In the genomic region with DNA sequence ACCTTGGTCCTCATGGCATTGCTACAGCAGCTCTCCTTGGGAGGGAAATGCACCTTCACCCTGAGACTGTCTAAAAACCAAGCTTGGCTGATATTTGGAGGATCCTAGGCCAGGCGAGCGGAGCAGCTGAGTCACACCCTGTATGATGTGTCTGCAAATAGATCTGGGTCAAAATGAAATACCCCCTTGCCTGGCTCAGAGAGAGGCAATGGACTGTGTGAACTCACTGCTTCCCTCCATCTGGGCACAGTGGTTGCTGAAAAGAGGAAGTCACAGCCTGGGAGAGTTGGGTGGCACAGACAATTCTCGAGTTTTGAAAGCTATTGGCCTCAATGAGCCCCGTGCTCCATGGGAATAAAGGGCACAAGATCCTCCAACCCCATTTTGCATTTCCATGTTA, we compare ENCODE assay signal across 11 cellular contexts.
DNase-seq lines count a peak whose midpoint lies in the region; ATAC-seq and TF ChIP-seq lines count a peak whose summit lies in the region.
"Had no signal": no experiment of that assay in that cellular context is flagged by ENCODE, and none has a peak within 500 bp of the region (broad histone marks: within the 10 kb centered on the region; RNA-seq: fewer than 3 reads in every experiment).

No MANE protein-coding gene starts in this region.

- no peaks in the 10 kb centered on the region for H3K9me3 ChIP-seq in adrenal gland (replicated peaks in 1 of 3)
- H3K9me3 ChIP-seq: BE2C had no signal

- no peak overlapping the region for H3K4me3 ChIP-seq in adrenal gland

- no peaks in the 10 kb centered on the region for H3K27me3 ChIP-seq in adrenal gland
- H3K27me3 ChIP-seq: BE2C had no signal

- no peak for TF ChIP-seq POLR2A in adrenal gland (IDR thresholded peaks at IDR 0.05)

- H3K4me1 ChIP-seq in adrenal gland (replicated peaks in 1 of 2) = peaks cover 12% of the 10 kb centered on the region in 2 donors

- 47 to 72% (median 56%) methylated on average over 3 to 4 of the region's 4 CpGs for WGBS in adrenal gland, 4 donors

- H3K36me3 ChIP-seq in adrenal gland (replicated peaks in 1 of 2) = no peaks in the 10 kb centered on the region
- H3K36me3 ChIP-seq: BE2C had no signal

- peak overlapping the region in 3 of 5 donors; percentile 3 to 36 (median 30) for H3K27ac ChIP-seq in adrenal gland

- TF ChIP-seq CTCF in adrenal gland (IDR thresholded peaks at IDR 0.05) = no peak

- ATAC-seq in HG03378 (IDR thresholded peaks at IDR 0.05; ENCODE audit: unreplicated experiment) = peak; percentile 89
- ATAC-seq in GM19467 (IDR thresholded peaks at IDR 0.05; ENCODE audit: unreplicated experiment) = no peak
- ATAC-seq in HG02885 (IDR thresholded peaks at IDR 0.05; ENCODE audit: poor library complexity, unreplicated experiment) = no peak
- ATAC-seq: T-cell had no signal

- peak; percentile 37 for DNase-seq in stimulated activated CD4-positive, alpha-beta T cell treated with anti-CD3 and anti-CD28 coated beads, Interleukin-15, amount 100 ng/mL, for 24 hours
- no peak for DNase-seq in stimulated activated CD4-positive, alpha-beta T cell treated with anti-CD3 and anti-CD28 coated beads, Interleukin-4, amount 100 ng/mL, for 4 hours
- DNase-seq in adrenal gland = peak; percentile 36 to 79 (median 68)
- no peak for DNase-seq in H4 (ENCODE audit: low spot score)
- DNase-seq in NCI-H146 (lab: John Stamatoyannopoulos, UW) = no peak
- DNase-seq: amniotic stem cell, BE2C had no signal

- intact Hi-C loops in adrenal gland (cut with DNase I) = no loop called here

Comparison
In these comparisons a context has a peak if more than half of its experiments do, and no peak if none do; other contexts are left out.
1. DNase-seq: peak in stimulated activated CD4-positive, alpha-beta T cell treated with anti-CD3 and anti-CD28 coated beads, Interleukin-15, amount 100 ng/mL, for 24 hours (single experiment) and adrenal gland (7 of 7); none in stimulated activated CD4-positive, alpha-beta T cell treated with anti-CD3 and anti-CD28 coated beads, Interleukin-4, amount 100 ng/mL, for 4 hours (0 of 2), H4 (single experiment) and NCI-H146 (single experiment).